ENCODE assay signal across 1 cellular context in genomic region chr1:11749203-11749689, GRCh38.
TF ChIP-seq lines count a peak whose summit lies in the region.

No MANE protein-coding gene starts in this region.

TF ChIP-seq in K562, 482 proteins besides CTCF, POLR2A, EP300 and RAD21 (continued from another document and continues in another):
- 0 out of 2 replicates have a peak, but pooled peaks have one; percentile 8 for TF ChIP-seq CBFA2T3 (IDR thresholded peaks at IDR 0.05)
- TF ChIP-seq HBP1 (CRISPR knock-in tag; IDR thresholded peaks at IDR 0.05) = 0 out of 2 replicates have a peak, but pooled peaks have one; percentile 67
- peak; percentile 60 for TF ChIP-seq ZNF121 (CRISPR knock-in tag; conservative IDR thresholded peaks at IDR 0.05)
- peak in 1 of 2 experiments; percentile 49; a peak in 2 of 4 replicates for TF ChIP-seq ZMIZ1 (IDR thresholded peaks at IDR 0.05; ENCODE audit: low read depth in 2 of 2, low read length in 2 of 2)
- TF ChIP-seq ATF4 (CRISPR knock-in tag; IDR thresholded peaks at IDR 0.05) = no peak
- TF ChIP-seq ZNF507 (tag; conservative IDR thresholded peaks at IDR 0.05) = no peak
- no peak for TF ChIP-seq FOXK2 (conservative IDR thresholded peaks at IDR 0.05 in 1 of 2, IDR thresholded peaks at IDR 0.05 in 1 of 2; ENCODE audit: low read depth in 2 of 2)
- no peak for TF ChIP-seq ZNF197 (CRISPR knock-in tag; IDR thresholded peaks at IDR 0.05; ENCODE audit: low read depth)
- TF ChIP-seq FOXJ2 (tag; IDR thresholded peaks at IDR 0.05) = 0 out of 2 replicates have a peak, but pooled peaks have one; percentile 26
- TF ChIP-seq ZNF408 (CRISPR knock-in tag; IDR thresholded peaks at IDR 0.05; ENCODE audit: low read depth) = no peak
- no peak for TF ChIP-seq MBD2 (IDR thresholded peaks at IDR 0.05; ENCODE audit: borderline replicate concordance, low read depth)
- peak; percentile 66 for TF ChIP-seq PKNOX1 (IDR thresholded peaks at IDR 0.05)
- no peak for TF ChIP-seq CHD4 (IDR thresholded peaks at IDR 0.05; ENCODE audit: insufficient read depth, insufficient replicate concordance, low read depth, low read length, poor library complexity, severe bottlenecking)
- TF ChIP-seq ZNF764 (CRISPR knock-in tag; IDR thresholded peaks at IDR 0.05; ENCODE audit: low read depth) = no peak
- TF ChIP-seq HDAC8 (tag; IDR thresholded peaks at IDR 0.05) = no peak
- TF ChIP-seq SNIP1 (IDR thresholded peaks at IDR 0.05; ENCODE audit: low read depth) = no peak
- TF ChIP-seq EGR1 (conservative IDR thresholded peaks at IDR 0.05) = no peak
- no peak for TF ChIP-seq HMGXB4 (CRISPR knock-in tag; IDR thresholded peaks at IDR 0.05)
- no peak for TF ChIP-seq ZNF644 (tag; IDR thresholded peaks at IDR 0.05; ENCODE audit: low read depth)
- no peak for TF ChIP-seq CREB3L1 (IDR thresholded peaks at IDR 0.05; ENCODE audit: borderline replicate concordance, low read depth)
- TF ChIP-seq THAP12 (CRISPR knock-in tag; IDR thresholded peaks at IDR 0.05) = no peak
- no peak for TF ChIP-seq PHF8 (IDR thresholded peaks at IDR 0.05; ENCODE audit: borderline replicate concordance, low read length)
- no peak for TF ChIP-seq ZNF511 (CRISPR knock-in tag; IDR thresholded peaks at IDR 0.05)
- no peak for TF ChIP-seq DLX4 (CRISPR knock-in tag; IDR thresholded peaks at IDR 0.05)
- no peak for TF ChIP-seq XRCC3 (IDR thresholded peaks at IDR 0.05)
- no peak for TF ChIP-seq TGIF2 (CRISPR knock-in tag; IDR thresholded peaks at IDR 0.05)
- no peak for TF ChIP-seq NFXL1 (CRISPR knock-in tag; IDR thresholded peaks at IDR 0.05)
- TF ChIP-seq JUND (IDR thresholded peaks at IDR 0.05; ENCODE audit: borderline replicate concordance, low read depth, low read length) = peak; percentile 66
- peak; percentile 39; the same call in 1 of the 3 replicates for TF ChIP-seq JUND (tag; IDR thresholded peaks at IDR 0.05; ENCODE audit: borderline replicate concordance, low read depth, low read length)
- no peak for TF ChIP-seq ZNF717 (CRISPR knock-in tag; IDR thresholded peaks at IDR 0.05)
- no peak for TF ChIP-seq PTBP1 (IDR thresholded peaks at IDR 0.05; ENCODE audit: low read depth, low read length)
- TF ChIP-seq RFX7 (CRISPR knock-in tag; IDR thresholded peaks at IDR 0.05) = no peak
- no peak for TF ChIP-seq HEY1 (CRISPR knock-in tag; IDR thresholded peaks at IDR 0.05; ENCODE audit: borderline replicate concordance)
- 0 out of 2 replicates have a peak, but pooled peaks have one; percentile 30 for TF ChIP-seq ZNF592 (IDR thresholded peaks at IDR 0.05)
- TF ChIP-seq CTBP1 (IDR thresholded peaks at IDR 0.05; ENCODE audit: borderline replicate concordance) = peak; percentile 90
- no peak for TF ChIP-seq ZNF445 (CRISPR knock-in tag; IDR thresholded peaks at IDR 0.05; ENCODE audit: low read depth)
- TF ChIP-seq ZNF143 (CRISPR knock-in tag; IDR thresholded peaks at IDR 0.05) = no peak
- TF ChIP-seq PHF20 (IDR thresholded peaks at IDR 0.05; ENCODE audit: partially characterized antibody) = no peak
- no peak for TF ChIP-seq PPARD (CRISPR knock-in tag; IDR thresholded peaks at IDR 0.05)
- TF ChIP-seq HOMEZ (CRISPR knock-in tag; IDR thresholded peaks at IDR 0.05) = no peak
- TF ChIP-seq SMAD4 (CRISPR knock-in tag; conservative IDR thresholded peaks at IDR 0.05) = peak; percentile 47; the same call in 1 of the 2 replicates
